8 cellular contexts compared by ENCODE assay signal in genomic region chr16:23510154-23510914, GRCh38. TPM values are rescaled to one million over a fixed set of nuclear protein-coding genes. Genes with fewer than 3 reads are reported as not detected.
A peak's percentile ranks its signal among the peaks of the same experiment; 100 is the strongest.
DNase-seq lines count a peak whose midpoint lies in the region; ATAC-seq and TF ChIP-seq lines count a peak whose summit lies in the region.

GGA2 (minus strand) TSS chr16:23510494; CDS start chr16:23510411, 83 bp downstream.

- H3K4me1 ChIP-seq in left ventricle myocardium inferior (peaks cover 59% of the 10 kb centered on the region), prostate gland (replicated peaks) (peaks cover 3% of the 10 kb centered on the region), upper lobe of left lung (peaks cover 30 to 50% (median 33%) of the 10 kb centered on the region in 4 donors)

- H3K4me1 Mint-ChIP-seq in T-helper 1 cell treated with Interleukin-12 subunit alpha and Interleukin-12 subunit beta and Interleukin-4 antibody, amounts not matched to agents 30 μg/mL and 1 μg/mL, for 36 hours (ENCODE audit: low read depth), result peaks cover 40% of the 10 kb centered on the region

- H3K27me3 Mint-ChIP-seq in T-helper 1 cell treated with Interleukin-12 subunit alpha and Interleukin-12 subunit beta and Interleukin-4 antibody, amounts not matched to agents 30 μg/mL and 1 μg/mL, for 36 hours (ENCODE audit: low read depth), result no peaks in the 10 kb centered on the region

- H3K36me3 Mint-ChIP-seq in T-helper 1 cell treated with Interleukin-12 subunit alpha and Interleukin-12 subunit beta and Interleukin-4 antibody, amounts not matched to agents 30 μg/mL and 1 μg/mL, for 36 hours (ENCODE audit: low read depth), result peaks cover 17% of the 10 kb centered on the region

- peak within 1 kb of the TSS; percentile 92 for H3K27ac Mint-ChIP-seq in T-helper 1 cell treated with Interleukin-12 subunit alpha and Interleukin-12 subunit beta and Interleukin-4 antibody, amounts not matched to agents 30 μg/mL and 1 μg/mL, for 36 hours

- no peaks in the 10 kb centered on the region for H3K9me3 ChIP-seq in left ventricle myocardium inferior (replicated peaks)
- H3K9me3 ChIP-seq in prostate gland, result no peaks in the 10 kb centered on the region
- no peaks in the 10 kb centered on the region for H3K9me3 ChIP-seq in upper lobe of left lung

- H3K36me3 ChIP-seq in left ventricle myocardium inferior, result no peaks in the 10 kb centered on the region
- no peaks in the 10 kb centered on the region for H3K36me3 ChIP-seq in prostate gland
- H3K36me3 ChIP-seq in upper lobe of left lung, result no peaks in the 10 kb centered on the region

- H3K27ac ChIP-seq in left ventricle myocardium inferior (replicated peaks) (peak within 1 kb of the TSS; percentile 92), prostate gland (peak within 1 kb of the TSS; percentile 83 to 86), upper lobe of left lung (peak within 1 kb of the TSS; percentile 86 to 92 (median 92))

- no peaks in the 10 kb centered on the region for H3K27me3 ChIP-seq in left ventricle myocardium inferior (ENCODE audit: low read depth)
- H3K27me3 ChIP-seq in prostate gland (replicated peaks; ENCODE audit: insufficient read depth), result no peaks in the 10 kb centered on the region
- no peaks in the 10 kb centered on the region for H3K27me3 ChIP-seq in upper lobe of left lung

- DNase-seq in GM12865 (ENCODE audit: low read depth) (peak; percentile 90), NCI-H1417 treated with DMSO at 0.1 percent for 48 hours (lab: John Stamatoyannopoulos, UW) (peak; percentile 13), amniotic stem cell (lab: John Stamatoyannopoulos, UW) (peak; percentile 13), left ventricle myocardium inferior (peak; percentile 86), prostate gland (ENCODE audit: low spot score) (peak; percentile 81), upper lobe of left lung (peak; percentile 87 to 98)

- H3K9me3 Mint-ChIP-seq in T-helper 1 cell treated with Interleukin-12 subunit alpha and Interleukin-12 subunit beta and Interleukin-4 antibody, amounts not matched to agents 30 μg/mL and 1 μg/mL, for 36 hours, result peaks cover 5% of the 10 kb centered on the region

- ATAC-seq in HG02642 (IDR thresholded peaks at IDR 0.05; ENCODE audit: poor library complexity, unreplicated experiment) (peak; percentile 87), upper lobe of left lung (ENCODE audit: low FRiP score in 2 of 2) (peak; percentile 92 to 97)

- TF ChIP-seq POLR2A in prostate gland (IDR thresholded peaks at IDR 0.05) (peak; percentile 97), upper lobe of left lung (IDR thresholded peaks at IDR 0.05) (peak in 3 of 4 donors; percentile 91 to 97 (median 93))

- WGBS in prostate gland, result 1% methylated on average over 72 of the region's 72 CpGs
- WGBS in upper lobe of left lung, 2 donors, result 1% methylated on average over 15 to 34 of the region's 72 CpGs

- H3K4me3 ChIP-seq in GM12865 (ENCODE audit: low read depth, low read length) (peak within 1 kb of the TSS; percentile 80), left ventricle myocardium inferior (peak within 1 kb of the TSS; percentile 99), prostate gland (peak within 1 kb of the TSS; percentile 80 to 97), upper lobe of left lung (peak within 1 kb of the TSS; percentile 79 to 99 (median 90))

- peak in 1 of 4 donors; percentile 37 for TF ChIP-seq EP300 in upper lobe of left lung (IDR thresholded peaks at IDR 0.05)

- peak within 1 kb of the TSS; percentile 95 for H3K4me3 Mint-ChIP-seq in T-helper 1 cell treated with Interleukin-12 subunit alpha and Interleukin-12 subunit beta and Interleukin-4 antibody, amounts not matched to agents 30 μg/mL and 1 μg/mL, for 36 hours

- intact Hi-C loops in left ventricle myocardium inferior (cut with micrococcal nuclease), result loop anchor here (10.0 kb wide), 1 partner anchor 56 kb away; the partner anchor contains the start of gene COG7
- intact Hi-C loops in prostate gland (cut with DNase I), result no loop called here

- TF ChIP-seq CTCF in GM12865 (IDR thresholded peaks at IDR 0.05; ENCODE audit: insufficient read depth, low read depth, low read length, missing control alignments) (no peak), left ventricle myocardium inferior (IDR thresholded peaks at IDR 0.05; ENCODE audit: borderline replicate concordance) (peak; percentile 8), prostate gland (IDR thresholded peaks at IDR 0.05) (peak in 2 of 4 experiments; percentile 18 to 36), upper lobe of left lung (IDR thresholded peaks at IDR 0.05) (peak in 4 of 6 experiments; percentile 13 to 52 (median 25))

RNA-seq across cellular contexts. Expression of gene GGA2, which starts in this region (rescaled TPM):
- total RNA-seq in left ventricle myocardium inferior (59.4 TPM), prostate gland (100 to 1,000 TPM in 1 of 2 donors, 10 to 100 TPM in 1; 75.7 to 105 TPM), upper lobe of left lung (100 to 1,000 TPM in 5 of 6 donors, 10 to 100 TPM in 1; 84.4 to 197 (median 164) TPM)

Comparison
In these comparisons a context has a peak if more than half of its experiments do, and no peak if none do; other contexts are left out.
1. Peak in every context shown above with its lines: DNase-seq, ATAC-seq, H3K4me3 ChIP-seq and H3K27ac ChIP-seq.
2. DNase-seq: peak in every context shown above with its lines; median percentile 92 in upper lobe of left lung; 90 in GM12865; 86 in left ventricle myocardium inferior; 81 in prostate gland; 13 in NCI-H1417 treated with DMSO at 0.1 percent for 48 hours; 13 in amniotic stem cell.